ENCODE assay signal across 8 cellular contexts in genomic region chr2:24721470-24721869, GRCh38.
DNase-seq lines count a peak whose midpoint lies in the region; ATAC-seq and TF ChIP-seq lines count a peak whose summit lies in the region.

No MANE protein-coding gene starts in this region.

- no peaks in the 10 kb centered on the region for H3K9me3 ChIP-seq in AG04450 (ENCODE audit: control insufficient read depth, insufficient read depth, low read length)

- in situ Hi-C loops in GM13977 (cut with MboI; ENCODE audit: low pct_unique_long_range_greater_than_20kb, low sequenced_read_pairs, unreplicated experiment) = no loop called here

- POLR2A ChIA-PET in AG04450 (lab: Yijun Ruan, JAX) = no interaction called here

- ATAC-seq in HG02610 (IDR thresholded peaks at IDR 0.05; ENCODE audit: unreplicated experiment) (peak; percentile 56), Right ventricle myocardium superior (ENCODE audit: poor library complexity) (peak; percentile 94), GM19035 (IDR thresholded peaks at IDR 0.05; ENCODE audit: unreplicated experiment) (no peak)

- no peak overlapping the region for H3K4me3 ChIP-seq in AG04450 (ENCODE audit: low read depth, low read length)

- TF ChIP-seq CTCF in AG04450 (IDR thresholded peaks at IDR 0.05; ENCODE audit: low read depth, low read length) (no peak), GM13977 (IDR thresholded peaks at IDR 0.05; ENCODE audit: extremely low read depth, insufficient read depth, missing control alignments) (no peak)

- H3K4me3 Mint-ChIP-seq in activated T-helper 1 cell treated with anti-CD3 and anti-CD28 coated beads, Interleukin-12 subunit alpha, Interleukin-12 subunit beta, Interleukin-2, Interleukin-4 antibody, amounts not matched to agents 30 ng/mL and 10 ng/mL and 1 ng/mL, durations not matched to agents 14 hours and 24 hours and 36 hours = no peak overlapping the region

- CTCF ChIA-PET in AG04450 (lab: Charles Lee) = interaction anchor here (0.8 to 1.7 kb wide), 2 partner anchors 30 to 311 kb away, joined by 3 to 4 read pairs; no protein-coding TSS in a partner anchor

- DNase-seq in AG04450 (ENCODE audit: low read depth, low spot score) (peak; percentile 71), Right ventricle myocardium superior (peak; percentile 82), putamen (ENCODE audit: low spot score) (peak; percentile 93), NOMO-1 (lab: John Stamatoyannopoulos, UW; ENCODE audit: unreplicated experiment in 2 of 2) (no peak), GM13977 (ENCODE audit: low spot score) (no peak)
- no peak for DNase-seq in activated T-helper 1 cell treated with anti-CD3 and anti-CD28 coated beads, Interleukin-12 subunit alpha, Interleukin-12 subunit beta, Interleukin-2, Interleukin-4 antibody, amounts not matched to agents 30 ng/mL and 10 ng/mL and 1 ng/mL, durations not matched to agents 14 hours and 24 hours and 36 hours (ENCODE audit: low spot score)

- no peaks in the 10 kb centered on the region for H3K27me3 Mint-ChIP-seq in activated T-helper 1 cell treated with anti-CD3 and anti-CD28 coated beads, Interleukin-12 subunit alpha, Interleukin-12 subunit beta, Interleukin-2, Interleukin-4 antibody, amounts not matched to agents 30 ng/mL and 10 ng/mL and 1 ng/mL, durations not matched to agents 14 hours and 24 hours and 36 hours (ENCODE audit: insufficient read depth)

- H3K4me1 Mint-ChIP-seq in activated T-helper 1 cell treated with anti-CD3 and anti-CD28 coated beads, Interleukin-12 subunit alpha, Interleukin-12 subunit beta, Interleukin-2, Interleukin-4 antibody, amounts not matched to agents 30 ng/mL and 10 ng/mL and 1 ng/mL, durations not matched to agents 14 hours and 24 hours and 36 hours (ENCODE audit: low read depth) = no peaks in the 10 kb centered on the region

- H3K27me3 ChIP-seq in AG04450 (ENCODE audit: control insufficient read depth, insufficient read depth, low read length) = no peaks in the 10 kb centered on the region

- no peak overlapping the region for H3K27ac ChIP-seq in AG04450 (ENCODE audit: low read depth, low read length)

- peaks cover 11% of the 10 kb centered on the region for H3K36me3 Mint-ChIP-seq in activated T-helper 1 cell treated with anti-CD3 and anti-CD28 coated beads, Interleukin-12 subunit alpha, Interleukin-12 subunit beta, Interleukin-2, Interleukin-4 antibody, amounts not matched to agents 30 ng/mL and 10 ng/mL and 1 ng/mL, durations not matched to agents 14 hours and 24 hours and 36 hours (ENCODE audit: low read depth)

- H3K9me3 Mint-ChIP-seq in activated T-helper 1 cell treated with anti-CD3 and anti-CD28 coated beads, Interleukin-12 subunit alpha, Interleukin-12 subunit beta, Interleukin-2, Interleukin-4 antibody, amounts not matched to agents 30 ng/mL and 10 ng/mL and 1 ng/mL, durations not matched to agents 14 hours and 24 hours and 36 hours = no peaks in the 10 kb centered on the region

- peak overlapping the region; percentile 21 for H3K27ac Mint-ChIP-seq in activated T-helper 1 cell treated with anti-CD3 and anti-CD28 coated beads, Interleukin-12 subunit alpha, Interleukin-12 subunit beta, Interleukin-2, Interleukin-4 antibody, amounts not matched to agents 30 ng/mL and 10 ng/mL and 1 ng/mL, durations not matched to agents 14 hours and 24 hours and 36 hours

- intact Hi-C loops in activated T-helper 1 cell treated with anti-CD3 and anti-CD28 coated beads, Interleukin-12 subunit alpha, Interleukin-12 subunit beta, Interleukin-2, Interleukin-4 antibody, amounts not matched to agents 30 ng/mL and 10 ng/mL and 1 ng/mL, durations not matched to agents 14 hours and 24 hours and 36 hours (cut with micrococcal nuclease) = no loop called here
- intact Hi-C loops in Right ventricle myocardium superior (cut with DNase I) = no loop called here

Comparison
In these comparisons a context has a peak if more than half of its experiments do, and no peak if none do; other contexts are left out.
1. DNase-seq: peak in AG04450 (single experiment), Right ventricle myocardium superior (single experiment) and putamen (single experiment); none in activated T-helper 1 cell treated with anti-CD3 and anti-CD28 coated beads, Interleukin-12 subunit alpha, Interleukin-12 subunit beta, Interleukin-2, Interleukin-4 antibody, amounts not matched to agents 30 ng/mL and 10 ng/mL and 1 ng/mL, durations not matched to agents 14 hours and 24 hours and 36 hours (single experiment), NOMO-1 (0 of 2) and GM13977 (single experiment).